Comparison of ENCODE assay signal across 2 cellular contexts in the genomic region with DNA sequence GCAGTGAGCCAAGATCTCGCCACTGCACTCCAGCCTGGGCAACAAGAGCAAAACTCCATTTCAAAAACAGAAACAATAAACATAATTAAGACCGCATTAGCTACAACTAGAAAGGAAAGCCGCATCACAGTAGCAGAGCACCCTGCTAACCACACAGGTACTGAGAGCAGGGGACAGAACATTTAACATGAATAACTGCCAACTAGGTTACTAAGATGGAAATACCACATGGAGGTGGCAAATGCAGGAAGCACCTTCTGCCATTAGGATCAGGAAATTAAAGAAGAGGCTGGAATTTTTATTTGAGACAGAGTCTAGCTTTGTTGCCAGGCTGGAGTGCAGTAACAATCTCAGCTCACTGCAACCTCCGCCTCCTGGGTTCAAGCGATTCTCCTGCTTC.
TF ChIP-seq lines count a peak whose summit lies in the region.

No MANE protein-coding gene starts in this region.

TF ChIP-seq in GM23338, 12 proteins besides CTCF, POLR2A, EP300 and RAD21 (continues in another document):
- TF ChIP-seq EZH2 (IDR thresholded peaks at IDR 0.05; ENCODE audit: low read depth, unreplicated experiment) (no peak), ZNF114 (CRISPR knock-in tag; IDR thresholded peaks at IDR 0.05) (no peak), POLR2AphosphoS5 (IDR thresholded peaks at IDR 0.05; ENCODE audit: low read depth) (no peak), ZNF331 (CRISPR knock-in tag; IDR thresholded peaks at IDR 0.05; ENCODE audit: low read depth) (no peak), CREB1 (CRISPR knock-in tag; IDR thresholded peaks at IDR 0.05; ENCODE audit: low read depth) (no peak), NANOG (IDR thresholded peaks at IDR 0.05; ENCODE audit: borderline replicate concordance) (no peak), JUNB (IDR thresholded peaks at IDR 0.05; ENCODE audit: unreplicated experiment) (no peak), EZH2phosphoT487 (IDR thresholded peaks at IDR 0.05; ENCODE audit: unreplicated experiment) (no peak), STAT1 (IDR thresholded peaks at IDR 0.05; ENCODE audit: unreplicated experiment) (no peak)
- TF ChIP-seq, protein P1, sequence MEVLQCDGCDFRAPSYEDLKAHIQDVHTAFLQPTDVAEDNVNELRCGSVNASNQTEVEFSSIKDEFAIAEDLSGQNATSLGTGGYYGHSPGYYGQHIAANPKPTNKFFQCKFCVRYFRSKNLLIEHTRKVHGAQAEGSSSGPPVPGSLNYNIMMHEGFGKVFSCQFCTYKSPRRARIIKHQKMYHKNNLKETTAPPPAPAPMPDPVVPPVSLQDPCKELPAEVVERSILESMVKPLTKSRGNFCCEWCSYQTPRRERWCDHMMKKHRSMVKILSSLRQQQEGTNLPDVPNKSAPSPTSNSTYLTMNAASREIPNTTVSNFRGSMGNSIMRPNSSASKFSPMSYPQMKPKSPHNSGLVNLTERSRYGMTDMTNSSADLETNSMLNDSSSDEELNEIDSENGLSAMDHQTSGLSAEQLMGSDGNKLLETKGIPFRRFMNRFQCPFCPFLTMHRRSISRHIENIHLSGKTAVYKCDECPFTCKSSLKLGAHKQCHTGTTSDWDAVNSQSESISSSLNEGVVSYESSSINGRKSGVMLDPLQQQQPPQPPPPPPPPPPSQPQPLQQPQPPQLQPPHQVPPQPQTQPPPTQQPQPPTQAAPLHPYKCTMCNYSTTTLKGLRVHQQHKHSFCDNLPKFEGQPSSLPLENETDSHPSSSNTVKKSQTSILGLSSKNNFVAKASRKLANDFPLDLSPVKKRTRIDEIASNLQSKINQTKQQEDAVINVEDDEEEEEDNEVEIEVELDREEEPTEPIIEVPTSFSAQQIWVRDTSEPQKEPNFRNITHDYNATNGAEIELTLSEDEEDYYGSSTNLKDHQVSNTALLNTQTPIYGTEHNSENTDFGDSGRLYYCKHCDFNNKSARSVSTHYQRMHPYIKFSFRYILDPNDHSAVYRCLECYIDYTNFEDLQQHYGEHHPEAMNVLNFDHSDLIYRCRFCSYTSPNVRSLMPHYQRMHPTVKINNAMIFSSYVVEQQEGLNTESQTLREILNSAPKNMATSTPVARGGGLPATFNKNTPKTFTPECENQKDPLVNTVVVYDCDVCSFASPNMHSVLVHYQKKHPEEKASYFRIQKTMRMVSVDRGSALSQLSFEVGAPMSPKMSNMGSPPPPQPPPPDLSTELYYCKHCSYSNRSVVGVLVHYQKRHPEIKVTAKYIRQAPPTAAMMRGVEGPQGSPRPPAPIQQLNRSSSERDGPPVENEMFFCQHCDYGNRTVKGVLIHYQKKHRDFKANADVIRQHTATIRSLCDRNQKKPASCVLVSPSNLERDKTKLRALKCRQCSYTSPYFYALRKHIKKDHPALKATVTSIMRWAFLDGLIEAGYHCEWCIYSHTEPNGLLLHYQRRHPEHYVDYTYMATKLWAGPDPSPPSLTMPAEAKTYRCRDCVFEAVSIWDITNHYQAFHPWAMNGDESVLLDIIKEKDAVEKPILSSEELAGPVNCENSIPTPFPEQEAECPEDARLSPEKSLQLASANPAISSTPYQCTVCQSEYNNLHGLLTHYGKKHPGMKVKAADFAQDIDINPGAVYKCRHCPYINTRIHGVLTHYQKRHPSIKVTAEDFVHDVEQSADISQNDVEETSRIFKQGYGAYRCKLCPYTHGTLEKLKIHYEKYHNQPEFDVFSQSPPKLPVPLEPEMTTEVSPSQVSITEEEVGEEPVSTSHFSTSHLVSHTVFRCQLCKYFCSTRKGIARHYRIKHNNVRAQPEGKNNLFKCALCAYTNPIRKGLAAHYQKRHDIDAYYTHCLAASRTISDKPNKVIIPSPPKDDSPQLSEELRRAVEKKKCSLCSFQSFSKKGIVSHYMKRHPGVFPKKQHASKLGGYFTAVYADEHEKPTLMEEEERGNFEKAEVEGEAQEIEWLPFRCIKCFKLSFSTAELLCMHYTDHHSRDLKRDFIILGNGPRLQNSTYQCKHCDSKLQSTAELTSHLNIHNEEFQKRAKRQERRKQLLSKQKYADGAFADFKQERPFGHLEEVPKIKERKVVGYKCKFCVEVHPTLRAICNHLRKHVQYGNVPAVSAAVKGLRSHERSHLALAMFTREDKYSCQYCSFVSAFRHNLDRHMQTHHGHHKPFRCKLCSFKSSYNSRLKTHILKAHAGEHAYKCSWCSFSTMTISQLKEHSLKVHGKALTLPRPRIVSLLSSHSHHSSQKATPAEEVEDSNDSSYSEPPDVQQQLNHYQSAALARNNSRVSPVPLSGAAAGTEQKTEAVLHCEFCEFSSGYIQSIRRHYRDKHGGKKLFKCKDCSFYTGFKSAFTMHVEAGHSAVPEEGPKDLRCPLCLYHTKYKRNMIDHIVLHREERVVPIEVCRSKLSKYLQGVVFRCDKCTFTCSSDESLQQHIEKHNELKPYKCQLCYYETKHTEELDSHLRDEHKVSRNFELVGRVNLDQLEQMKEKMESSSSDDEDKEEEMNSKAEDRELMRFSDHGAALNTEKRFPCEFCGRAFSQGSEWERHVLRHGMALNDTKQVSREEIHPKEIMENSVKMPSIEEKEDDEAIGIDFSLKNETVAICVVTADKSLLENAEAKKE (CRISPR knock-in tag; IDR thresholded peaks at IDR 0.05) = no peak
- TF ChIP-seq, protein P2, sequence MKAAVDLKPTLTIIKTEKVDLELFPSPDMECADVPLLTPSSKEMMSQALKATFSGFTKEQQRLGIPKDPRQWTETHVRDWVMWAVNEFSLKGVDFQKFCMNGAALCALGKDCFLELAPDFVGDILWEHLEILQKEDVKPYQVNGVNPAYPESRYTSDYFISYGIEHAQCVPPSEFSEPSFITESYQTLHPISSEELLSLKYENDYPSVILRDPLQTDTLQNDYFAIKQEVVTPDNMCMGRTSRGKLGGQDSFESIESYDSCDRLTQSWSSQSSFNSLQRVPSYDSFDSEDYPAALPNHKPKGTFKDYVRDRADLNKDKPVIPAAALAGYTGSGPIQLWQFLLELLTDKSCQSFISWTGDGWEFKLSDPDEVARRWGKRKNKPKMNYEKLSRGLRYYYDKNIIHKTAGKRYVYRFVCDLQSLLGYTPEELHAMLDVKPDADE (IDR thresholded peaks at IDR 0.05) = no peak

TF ChIP-seq in HepG2, 621 proteins besides CTCF, POLR2A, EP300 and RAD21:
- TF ChIP-seq, protein P3, sequence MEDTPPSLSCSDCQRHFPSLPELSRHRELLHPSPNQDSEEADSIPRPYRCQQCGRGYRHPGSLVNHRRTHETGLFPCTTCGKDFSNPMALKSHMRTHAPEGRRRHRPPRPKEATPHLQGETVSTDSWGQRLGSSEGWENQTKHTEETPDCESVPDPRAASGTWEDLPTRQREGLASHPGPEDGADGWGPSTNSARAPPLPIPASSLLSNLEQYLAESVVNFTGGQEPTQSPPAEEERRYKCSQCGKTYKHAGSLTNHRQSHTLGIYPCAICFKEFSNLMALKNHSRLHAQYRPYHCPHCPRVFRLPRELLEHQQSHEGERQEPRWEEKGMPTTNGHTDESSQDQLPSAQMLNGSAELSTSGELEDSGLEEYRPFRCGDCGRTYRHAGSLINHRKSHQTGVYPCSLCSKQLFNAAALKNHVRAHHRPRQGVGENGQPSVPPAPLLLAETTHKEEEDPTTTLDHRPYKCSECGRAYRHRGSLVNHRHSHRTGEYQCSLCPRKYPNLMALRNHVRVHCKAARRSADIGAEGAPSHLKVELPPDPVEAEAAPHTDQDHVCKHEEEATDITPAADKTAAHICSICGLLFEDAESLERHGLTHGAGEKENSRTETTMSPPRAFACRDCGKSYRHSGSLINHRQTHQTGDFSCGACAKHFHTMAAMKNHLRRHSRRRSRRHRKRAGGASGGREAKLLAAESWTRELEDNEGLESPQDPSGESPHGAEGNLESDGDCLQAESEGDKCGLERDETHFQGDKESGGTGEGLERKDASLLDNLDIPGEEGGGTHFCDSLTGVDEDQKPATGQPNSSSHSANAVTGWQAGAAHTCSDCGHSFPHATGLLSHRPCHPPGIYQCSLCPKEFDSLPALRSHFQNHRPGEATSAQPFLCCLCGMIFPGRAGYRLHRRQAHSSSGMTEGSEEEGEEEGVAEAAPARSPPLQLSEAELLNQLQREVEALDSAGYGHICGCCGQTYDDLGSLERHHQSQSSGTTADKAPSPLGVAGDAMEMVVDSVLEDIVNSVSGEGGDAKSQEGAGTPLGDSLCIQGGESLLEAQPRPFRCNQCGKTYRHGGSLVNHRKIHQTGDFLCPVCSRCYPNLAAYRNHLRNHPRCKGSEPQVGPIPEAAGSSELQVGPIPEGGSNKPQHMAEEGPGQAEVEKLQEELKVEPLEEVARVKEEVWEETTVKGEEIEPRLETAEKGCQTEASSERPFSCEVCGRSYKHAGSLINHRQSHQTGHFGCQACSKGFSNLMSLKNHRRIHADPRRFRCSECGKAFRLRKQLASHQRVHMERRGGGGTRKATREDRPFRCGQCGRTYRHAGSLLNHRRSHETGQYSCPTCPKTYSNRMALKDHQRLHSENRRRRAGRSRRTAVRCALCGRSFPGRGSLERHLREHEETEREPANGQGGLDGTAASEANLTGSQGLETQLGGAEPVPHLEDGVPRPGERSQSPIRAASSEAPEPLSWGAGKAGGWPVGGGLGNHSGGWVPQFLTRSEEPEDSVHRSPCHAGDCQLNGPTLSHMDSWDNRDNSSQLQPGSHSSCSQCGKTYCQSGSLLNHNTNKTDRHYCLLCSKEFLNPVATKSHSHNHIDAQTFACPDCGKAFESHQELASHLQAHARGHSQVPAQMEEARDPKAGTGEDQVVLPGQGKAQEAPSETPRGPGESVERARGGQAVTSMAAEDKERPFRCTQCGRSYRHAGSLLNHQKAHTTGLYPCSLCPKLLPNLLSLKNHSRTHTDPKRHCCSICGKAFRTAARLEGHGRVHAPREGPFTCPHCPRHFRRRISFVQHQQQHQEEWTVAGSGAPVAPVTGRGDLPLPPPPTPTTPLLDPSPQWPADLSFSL (CRISPR knock-in tag; IDR thresholded peaks at IDR 0.05) = no peak
- TF ChIP-seq ZNF446 (CRISPR knock-in tag; IDR thresholded peaks at IDR 0.05) (no peak), REL (CRISPR knock-in tag; conservative IDR thresholded peaks at IDR 0.05) (no peak), EEA1 (CRISPR knock-in tag; IDR thresholded peaks at IDR 0.05; ENCODE audit: borderline replicate concordance) (no peak), ZSCAN21 (CRISPR knock-in tag; IDR thresholded peaks at IDR 0.05; ENCODE audit: borderline replicate concordance) (no peak), ZNF121 (CRISPR knock-in tag; IDR thresholded peaks at IDR 0.05) (no peak), MLLT10 (CRISPR knock-in tag; IDR thresholded peaks at IDR 0.05) (no peak), PPARG (CRISPR knock-in tag; conservative IDR thresholded peaks at IDR 0.05) (no peak), GABPA (IDR thresholded peaks at IDR 0.05; ENCODE audit: low read depth, low read length) (no peak), GABPA (CRISPR knock-in tag; IDR thresholded peaks at IDR 0.05; ENCODE audit: low read depth) (no peak), FOXM1 (CRISPR knock-in tag; IDR thresholded peaks at IDR 0.05) (no peak), ZNF746 (CRISPR knock-in tag; IDR thresholded peaks at IDR 0.05) (no peak), ATF7 (IDR thresholded peaks at IDR 0.05) (no peak), ATF7 (CRISPR knock-in tag; IDR thresholded peaks at IDR 0.05) (no peak), ZZZ3 (CRISPR knock-in tag; IDR thresholded peaks at IDR 0.05; ENCODE audit: borderline replicate concordance) (no peak), HMGA1 (CRISPR knock-in tag; conservative IDR thresholded peaks at IDR 0.05) (no peak), ZNF589 (CRISPR knock-in tag; conservative IDR thresholded peaks at IDR 0.05) (no peak), NFIC (IDR thresholded peaks at IDR 0.05; ENCODE audit: low read length) (no peak)
- TF ChIP-seq, protein P4, sequence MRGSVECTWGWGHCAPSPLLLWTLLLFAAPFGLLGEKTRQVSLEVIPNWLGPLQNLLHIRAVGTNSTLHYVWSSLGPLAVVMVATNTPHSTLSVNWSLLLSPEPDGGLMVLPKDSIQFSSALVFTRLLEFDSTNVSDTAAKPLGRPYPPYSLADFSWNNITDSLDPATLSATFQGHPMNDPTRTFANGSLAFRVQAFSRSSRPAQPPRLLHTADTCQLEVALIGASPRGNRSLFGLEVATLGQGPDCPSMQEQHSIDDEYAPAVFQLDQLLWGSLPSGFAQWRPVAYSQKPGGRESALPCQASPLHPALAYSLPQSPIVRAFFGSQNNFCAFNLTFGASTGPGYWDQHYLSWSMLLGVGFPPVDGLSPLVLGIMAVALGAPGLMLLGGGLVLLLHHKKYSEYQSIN (CRISPR knock-in tag; IDR thresholded peaks at IDR 0.05; ENCODE audit: borderline replicate concordance) = no peak
- TF ChIP-seq, protein P5, sequence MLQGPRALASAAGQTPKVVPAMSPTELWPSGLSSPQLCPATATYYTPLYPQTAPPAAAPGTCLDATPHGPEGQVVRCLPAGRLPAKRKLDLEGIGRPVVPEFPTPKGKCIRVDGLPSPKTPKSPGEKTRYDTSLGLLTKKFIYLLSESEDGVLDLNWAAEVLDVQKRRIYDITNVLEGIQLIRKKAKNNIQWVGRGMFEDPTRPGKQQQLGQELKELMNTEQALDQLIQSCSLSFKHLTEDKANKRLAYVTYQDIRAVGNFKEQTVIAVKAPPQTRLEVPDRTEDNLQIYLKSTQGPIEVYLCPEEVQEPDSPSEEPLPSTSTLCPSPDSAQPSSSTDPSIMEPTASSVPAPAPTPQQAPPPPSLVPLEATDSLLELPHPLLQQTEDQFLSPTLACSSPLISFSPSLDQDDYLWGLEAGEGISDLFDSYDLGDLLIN (CRISPR knock-in tag; IDR thresholded peaks at IDR 0.05; ENCODE audit: borderline replicate concordance) = no peak
